12 cellular contexts compared by ENCODE assay signal in genomic region chr11:59849551-59849950, GRCh38. TPM values are rescaled to one million over a fixed set of nuclear protein-coding genes. Genes with fewer than 3 reads are reported as not detected.
"Had no signal": no experiment of that assay in that cellular context is flagged by ENCODE, and none has a peak within 500 bp of the region (broad histone marks: within the 10 kb centered on the region; RNA-seq: fewer than 3 reads in every experiment).

No MANE protein-coding gene starts in this region.

RNA-seq across cellular contexts. Expression of gene CBLIF, which starts 4.3 kb away (rescaled TPM):
- total RNA-seq: activated CD4-positive, alpha-beta memory T cell treated with anti-CD3 and anti-CD28 coated beads, Interleukin-2, amount 10 ng/mL, durations not matched to agents 7 days and 5 days; activated CD4-positive, alpha-beta T cell treated with anti-CD3 and anti-CD28 coated beads for 36 hours; activated CD4-positive, alpha-beta T cell treated with anti-CD3 and anti-CD28 coated beads, Interleukin-2, amount 10 ng/mL, durations not matched to agents 7 days and 5 days; activated CD8-positive, alpha-beta memory T cell treated with anti-CD3 and anti-CD28 coated beads, Interleukin-2, amount 10 ng/mL, durations not matched to agents 7 days and 5 days; activated CD8-positive, alpha-beta T cell treated with anti-CD3 and anti-CD28 coated beads, Interleukin-2, amount 10 ng/mL, durations not matched to agents 7 days and 5 days; activated T-helper 2 cell treated with anti-CD3 and anti-CD28 coated beads, Interferon-gamma antibody, Interleukin-2, Interleukin-4, amounts not matched to agents 10 μg/mL and 5 μg/mL and 100 μg/mL, durations not matched to agents 14 hours and 24 hours and 36 hours; adrenal gland; aorta; astrocyte; bronchial epithelial cell; WTC11 had no signal
- polyA plus RNA-seq: adrenal gland, cardiac muscle cell had no signal

RNA-seq across cellular contexts. Expression of gene TCN1, which starts 16.7 kb away (rescaled TPM):
- total RNA-seq: activated CD4-positive, alpha-beta memory T cell treated with anti-CD3 and anti-CD28 coated beads, Interleukin-2, amount 10 ng/mL, durations not matched to agents 7 days and 5 days; activated CD4-positive, alpha-beta T cell treated with anti-CD3 and anti-CD28 coated beads for 36 hours; activated CD4-positive, alpha-beta T cell treated with anti-CD3 and anti-CD28 coated beads, Interleukin-2, amount 10 ng/mL, durations not matched to agents 7 days and 5 days; activated CD8-positive, alpha-beta memory T cell treated with anti-CD3 and anti-CD28 coated beads, Interleukin-2, amount 10 ng/mL, durations not matched to agents 7 days and 5 days; activated CD8-positive, alpha-beta T cell treated with anti-CD3 and anti-CD28 coated beads, Interleukin-2, amount 10 ng/mL, durations not matched to agents 7 days and 5 days; aorta; cardiac muscle cell; WTC11 had no signal
- polyA plus RNA-seq: adrenal gland, aorta, cardiac muscle cell had no signal

RNA-seq across cellular contexts. Expression of gene OOSP3, which starts 29.0 kb away (rescaled TPM):
- total RNA-seq: activated CD4-positive, alpha-beta memory T cell treated with anti-CD3 and anti-CD28 coated beads, Interleukin-2, amount 10 ng/mL, durations not matched to agents 7 days and 5 days; activated CD4-positive, alpha-beta T cell treated with anti-CD3 and anti-CD28 coated beads for 36 hours; activated CD4-positive, alpha-beta T cell treated with anti-CD3 and anti-CD28 coated beads, Interleukin-2, amount 10 ng/mL, durations not matched to agents 7 days and 5 days; activated CD8-positive, alpha-beta memory T cell treated with anti-CD3 and anti-CD28 coated beads, Interleukin-2, amount 10 ng/mL, durations not matched to agents 7 days and 5 days; activated T-helper 2 cell treated with anti-CD3 and anti-CD28 coated beads, Interferon-gamma antibody, Interleukin-2, Interleukin-4, amounts not matched to agents 10 μg/mL and 5 μg/mL and 100 μg/mL, durations not matched to agents 14 hours and 24 hours and 36 hours; adrenal gland; aorta; astrocyte; bronchial epithelial cell; cardiac muscle cell; WTC11 had no signal
- polyA plus RNA-seq: adrenal gland, aorta, cardiac muscle cell had no signal
